8 cellular contexts compared by ENCODE assay signal in the genomic region with DNA sequence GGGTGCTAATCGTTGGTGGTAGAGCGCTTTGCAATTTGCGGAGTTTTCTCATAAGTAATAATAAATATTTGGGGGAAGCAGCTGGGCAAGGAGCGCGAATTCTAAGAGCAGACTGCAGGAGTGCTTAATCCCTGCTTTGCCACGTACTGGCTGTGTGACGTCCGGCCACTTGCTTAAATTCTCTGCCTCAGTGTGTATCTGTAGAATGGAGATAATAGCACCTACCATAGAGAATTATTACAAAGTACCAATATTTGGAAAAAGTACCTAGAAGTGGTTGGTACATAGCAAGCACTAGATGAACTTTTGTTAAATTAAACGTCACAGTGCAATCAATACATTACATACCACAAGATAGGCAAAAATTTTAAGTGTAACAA. TPM values are rescaled to one million over a fixed set of nuclear protein-coding genes. Genes with fewer than 3 reads are reported as not detected.
DNase-seq lines count a peak whose midpoint lies in the region; ATAC-seq and TF ChIP-seq lines count a peak whose summit lies in the region.

No MANE protein-coding gene starts in this region.

- WGBS in aorta, 2 donors: 1% methylated on average over 9 of the region's 9 CpGs

- H3K27ac ChIP-seq in aorta (ENCODE audit: low read depth in 1 of 2, low read length in 2 of 2): peak overlapping the region; percentile 49 to 77

- H3K4me1 Mint-ChIP-seq in memory B cell: peaks cover 10% of the 10 kb centered on the region

- peak; percentile 32 for ATAC-seq in GM21619 (IDR thresholded peaks at IDR 0.05; ENCODE audit: unreplicated experiment)
- peak; percentile 5 for ATAC-seq in memory B cell (ENCODE audit: low read depth)
- peak; percentile 48 for ATAC-seq in aorta (ENCODE audit: low FRiP score)

- H3K27ac Mint-ChIP-seq in memory B cell: no peak overlapping the region

- H3K36me3 ChIP-seq in aorta (ENCODE audit: control insufficient read depth in 1 of 2, insufficient read depth in 2 of 2, low read length in 1 of 2): no peaks in the 10 kb centered on the region

- no peaks in the 10 kb centered on the region for H3K9me3 ChIP-seq in aorta (ENCODE audit: control insufficient read depth, low read length)

- H3K4me3 Mint-ChIP-seq in memory B cell: no peak overlapping the region

- DNase-seq in GM12864 (ENCODE audit: low read depth) (no peak), HuH-7.5 (ENCODE audit: low spot score) (peak; percentile 25), cerebellum (ENCODE audit: low spot score) (peak; percentile 41), memory B cell (ENCODE audit: low spot score in 2 of 2) (no peak), aorta (no peak), putamen (ENCODE audit: low spot score) (no peak)
- no peak for DNase-seq in stimulated activated CD4-positive, alpha-beta T cell treated with anti-CD3 and anti-CD28 coated beads, Interleukin-4, amount 100 ng/mL, for 4 hours

- no peaks in the 10 kb centered on the region for H3K9me3 Mint-ChIP-seq in memory B cell

- no peak for TF ChIP-seq CTCF in GM12864 (IDR thresholded peaks at IDR 0.05; ENCODE audit: low read depth, low read length, missing control alignments)

- H3K4me3 ChIP-seq in GM12864 (ENCODE audit: low read depth, low read length) (peak overlapping the region; percentile 89), aorta (ENCODE audit: low read length in 2 of 2) (peak overlapping the region; percentile 44 to 90)

- peaks cover 1 to 18% of the 10 kb centered on the region in 2 donors for H3K4me1 ChIP-seq in aorta (ENCODE audit: control insufficient read depth in 1 of 2, insufficient read depth in 2 of 2, low read length in 2 of 2)

- H3K36me3 Mint-ChIP-seq in memory B cell: peaks cover under 1% of the 10 kb centered on the region

- intact Hi-C loops in aorta (cut with DNase I): loop anchor here in 1 of 2 donors (5.0 to 10.0 kb wide), 2 partner anchors 82 to 191 kb away; partner anchors contain the start of genes CDO1 and FEM1C

- no peaks in the 10 kb centered on the region for H3K27me3 Mint-ChIP-seq in memory B cell

- no peaks in the 10 kb centered on the region for H3K27me3 ChIP-seq in aorta (ENCODE audit: control insufficient read depth in 1 of 2, insufficient read depth in 2 of 2, low read length in 1 of 2)

RNA-seq across cellular contexts. Expression of gene TMED7, which starts 0.6 kb away (rescaled TPM):
- total RNA-seq in cerebellum: 71.2 TPM
- 100 to 1,000 TPM in 1 of 2 donors, 10 to 100 TPM in 1; 98.6 to 101 TPM for total RNA-seq in aorta
- polyA plus RNA-seq in aorta: 10 to 100 TPM; 35.1 to 37.3 TPM

RNA-seq across cellular contexts. Expression of gene TICAM2, which starts 24.2 kb away (rescaled TPM):
- 0.82 TPM for total RNA-seq in cerebellum
- 10 to 100 TPM in 1 of 2 donors, 1 to 10 TPM in 1; 8.3 to 10.6 TPM for total RNA-seq in aorta
- 1 to 10 TPM; 3.1 to 3.4 TPM for polyA plus RNA-seq in aorta

Comparison
In these comparisons a context has a peak if more than half of its experiments do, and no peak if none do; other contexts are left out.
1. DNase-seq: peak in HuH-7.5 (single experiment) and cerebellum (single experiment); none in GM12864 (single experiment), memory B cell (0 of 2), aorta (0 of 2), stimulated activated CD4-positive, alpha-beta T cell treated with anti-CD3 and anti-CD28 coated beads, Interleukin-4, amount 100 ng/mL, for 4 hours (0 of 2) and putamen (single experiment).
2. Peak in every context shown above with its lines, with median percentiles within 50 percentile points of each other: ATAC-seq.